ENCODE assay signal across 27 cellular contexts in the genomic region with DNA sequence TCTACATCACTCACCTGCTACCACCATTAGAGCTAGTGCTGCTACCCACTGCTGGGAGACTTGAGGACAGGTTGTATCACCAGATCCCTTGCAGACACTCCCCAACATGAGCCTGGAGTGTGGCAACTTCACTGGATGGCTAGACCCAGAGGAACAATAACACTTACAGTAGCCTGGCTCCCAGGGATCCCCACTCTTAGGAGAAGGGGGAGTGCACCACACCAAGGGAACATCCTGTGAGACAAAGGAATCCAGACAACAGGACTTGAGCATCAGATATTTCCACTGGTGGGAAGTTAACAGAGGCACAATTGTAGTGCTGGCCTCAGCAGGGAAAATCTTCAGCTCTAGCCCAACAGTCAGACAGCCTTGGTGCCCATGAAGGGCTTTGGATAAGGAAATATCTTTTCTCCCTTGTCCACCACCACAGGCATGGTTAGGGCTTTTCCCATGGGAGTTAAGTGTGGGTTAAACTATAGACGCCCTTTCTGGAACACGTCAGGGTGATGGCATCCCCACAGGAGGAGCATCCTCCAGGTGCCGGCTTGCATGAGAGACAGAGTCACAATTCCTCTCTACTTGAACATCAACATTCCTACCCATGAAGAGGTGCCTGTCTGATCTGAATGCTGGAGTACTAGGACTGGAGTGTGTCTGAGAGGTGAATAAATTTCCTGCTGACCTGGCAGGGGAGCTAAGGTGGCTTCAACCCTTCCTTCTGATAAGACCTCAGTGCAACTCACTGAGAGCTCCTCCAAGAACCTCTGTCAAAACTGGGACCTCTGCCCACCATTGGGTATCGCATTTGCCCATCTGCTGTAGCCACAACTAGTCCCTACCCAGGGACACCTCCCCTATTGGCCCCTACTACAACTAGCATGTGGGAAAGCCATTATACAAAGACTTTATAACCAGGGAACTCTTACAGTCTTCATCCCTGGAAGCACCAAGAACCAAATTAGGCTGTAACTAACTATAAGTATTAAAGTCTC. TPM values are rescaled to one million over a fixed set of nuclear protein-coding genes. Genes with fewer than 3 reads are reported as not detected.
"Had no signal": no experiment of that assay in that cellular context is flagged by ENCODE, and none has a peak within 500 bp of the region (broad histone marks: within the 10 kb centered on the region; RNA-seq: fewer than 3 reads in every experiment).

No MANE protein-coding gene starts in this region.

- H3K36me3 ChIP-seq: gastroesophageal sphincter, left lung, lower lobe of right lung, neutrophil, stomach, thoracic aorta, transverse colon had no signal

- H3K4me1 ChIP-seq: gastroesophageal sphincter, left lung, lower lobe of right lung, stomach, transverse colon had no signal

- H3K27me3 ChIP-seq: neutrophil, transverse colon had no signal

- H3K9me3 ChIP-seq: lower lobe of right lung, neutrophil, thoracic aorta, transverse colon had no signal

- ATAC-seq: gastroesophageal sphincter; left lung; lower lobe of right lung; naive thymus-derived CD4-positive, alpha-beta T cell had no signal

- H3K4me1 Mint-ChIP-seq: endodermal cell, immature natural killer cell, nephron progenitor cell had no signal

- H3K36me3 Mint-ChIP-seq: immature natural killer cell had no signal

- H3K27ac ChIP-seq: coronary artery, gastroesophageal sphincter, left lung, lower lobe of right lung, neutrophil, stomach, thoracic aorta, transverse colon had no signal

- DNase-seq: effector CD4-positive, alpha-beta T cell; endodermal cell; glutamatergic neuron; immature natural killer cell; left lung; lower lobe of right lung; mesendoderm; naive thymus-derived CD4-positive, alpha-beta T cell; nephron progenitor cell; small intestine; stimulated activated CD4-positive, alpha-beta T cell treated with anti-CD3 and anti-CD28 coated beads, Interleukin-12 subunit alpha, Interleukin-12 subunit beta, amount 100 ng/mL, for 4 hours; stimulated activated naive CD4-positive, alpha-beta T cell; stomach; substantia nigra; transverse colon had no signal

- H3K27ac Mint-ChIP-seq: endodermal cell; immature natural killer cell; naive thymus-derived CD4-positive, alpha-beta T cell had no signal

- H3K9me3 Mint-ChIP-seq: endodermal cell, immature natural killer cell had no signal

- H3K4me3 ChIP-seq: coronary artery, gastroesophageal sphincter, left lung, lower lobe of right lung, stomach, thoracic aorta, transverse colon had no signal

- H3K4me3 Mint-ChIP-seq: endodermal cell; immature natural killer cell; naive thymus-derived CD4-positive, alpha-beta T cell; nephron progenitor cell had no signal

RNA-seq across cellular contexts. Expression of gene SIRPG, which starts 55.4 kb away (rescaled TPM):
- total RNA-seq: chondrocyte, dermis microvascular lymphatic vessel endothelial cell, endodermal cell, endothelial cell of umbilical vein, fibroblast of lung, osteoblast, pulmonary artery endothelial cell, urinary bladder had no signal
- polyA plus RNA-seq: endothelial cell of umbilical vein, fibroblast of lung, keratinocyte had no signal
